Comparison of ENCODE assay signal across 12 cellular contexts in genomic region chr1:43007377-43008105, GRCh38. TPM values are rescaled to one million over a fixed set of nuclear protein-coding genes. Genes with fewer than 3 reads are reported as not detected.
DNase-seq lines count a peak whose midpoint lies in the region; ATAC-seq, FAIRE-seq and TF ChIP-seq lines count a peak whose summit lies in the region.
"Had no signal": no experiment of that assay in that cellular context is flagged by ENCODE, and none has a peak within 500 bp of the region (broad histone marks: within the 10 kb centered on the region; RNA-seq: fewer than 3 reads in every experiment).

No MANE protein-coding gene starts in this region.

- no peaks in the 10 kb centered on the region for H3K79me2 ChIP-seq in mammary epithelial cell (ENCODE audit: insufficient read depth, low read length)

- peak; percentile 45 for ATAC-seq in left colon

- FAIRE-seq in small intestine (lab: Jason Lieb, UNC) = no peak
- FAIRE-seq: endometrium had no signal

- dilution Hi-C loops in mammary epithelial cell (cut with HindIII; ENCODE audit: low sequenced_read_pairs) = no loop called here

- peak overlapping the region; percentile 78 for H2AFZ ChIP-seq in mammary epithelial cell (ENCODE audit: low read depth, low read length)

- H3K9me3 ChIP-seq in HUES6 (ENCODE audit: control insufficient read depth, insufficient read depth, low read depth, low read length) (no peaks in the 10 kb centered on the region), mammary epithelial cell (replicated peaks; ENCODE audit: insufficient read depth, low read length) (no peaks in the 10 kb centered on the region), small intestine (ENCODE audit: control insufficient read depth, low read depth) (no peaks in the 10 kb centered on the region)
- H3K9me3 ChIP-seq: SK-N-SH had no signal

- DNase-seq in mammary epithelial cell (no peak), left colon (no peak), small intestine (peak; percentile 46), SKM-1 (lab: John Stamatoyannopoulos, UW; ENCODE audit: unreplicated experiment) (no peak), NCI-H1436 (lab: John Stamatoyannopoulos, UW) (no peak), ACHN (no peak)
- DNase-seq: C1 segment of cervical spinal cord; SK-N-SH; stimulated activated CD4-positive, alpha-beta T cell treated with anti-CD3 and anti-CD28 coated beads, Interleukin-2, amount 100 ng/mL, for 24 hours had no signal

- H3K36me3 ChIP-seq in HUES6 (ENCODE audit: control insufficient read depth, insufficient read depth, low read length) = no peaks in the 10 kb centered on the region
- no peaks in the 10 kb centered on the region for H3K36me3 ChIP-seq in mammary epithelial cell (ENCODE audit: insufficient read depth, low read length)
- no peaks in the 10 kb centered on the region for H3K36me3 ChIP-seq in small intestine (ENCODE audit: control insufficient read depth in 2 of 2, insufficient read depth in 2 of 2, low read length in 2 of 2)

- H3K4me2 ChIP-seq in mammary epithelial cell (ENCODE audit: insufficient read depth, low read depth, low read length) = peak overlapping the region; percentile 41
- H3K4me2 ChIP-seq: SK-N-SH had no signal

- H3K9ac ChIP-seq in HUES6 (ENCODE audit: low read length) (peak overlapping the region; percentile 95), mammary epithelial cell (ENCODE audit: insufficient read depth, low read length) (no peak overlapping the region)
- H3K9ac ChIP-seq: SK-N-SH had no signal

- WGBS in mammary epithelial cell (ENCODE audit: low coverage, missing lambda C conversion rate) = 73% methylated on average over 15 of the region's 49 CpGs
- WGBS in small intestine, 3 donors = 18 to 36% (median 24%) methylated on average over 33 to 49 of the region's 49 CpGs

- intact Hi-C loops in mammary epithelial cell (cut with micrococcal nuclease) (no loop called here), left colon (cut with DNase I, micrococcal nuclease) (no loop called here)

- in situ Hi-C loops in mammary epithelial cell (cut with MboI; ENCODE audit: low sequenced_read_pairs in 2 of 2) = no loop called here
- in situ Hi-C loops in ACHN (cut with HindIII; ENCODE audit: low pct_ligation_motif_present, low pct_unique_long_range_greater_than_20kb, low sequenced_read_pairs) = no loop called here

- peak overlapping the region; percentile 40 for H3K4me3 ChIP-seq in HUES6 (ENCODE audit: low read depth, low read length)
- H3K4me3 ChIP-seq in mammary epithelial cell (replicated peaks in 1 of 3; ENCODE audit: insufficient read depth in 1 of 3, low read depth in 2 of 3, low read length in 3 of 3) = no peak overlapping the region
- no peak overlapping the region for H3K4me3 ChIP-seq in small intestine (ENCODE audit: low read depth in 1 of 2, low read length in 2 of 2)

- no TSS peak for BruUV-seq in mammary epithelial cell (replicated peaks; lab: Mats Ljungman, UMichigan)

- no peak for TF ChIP-seq CTCF in mammary epithelial cell (conservative IDR thresholded peaks at IDR 0.05 in 1 of 2, IDR thresholded peaks at IDR 0.05 in 1 of 2; ENCODE audit: extremely low read depth in 1 of 2, insufficient read depth in 1 of 2, low read depth in 1 of 2, low read length in 2 of 2)

- H3K27ac ChIP-seq in HUES6 (ENCODE audit: low read depth, low read length) (peak overlapping the region; percentile 97), mammary epithelial cell (ENCODE audit: insufficient read depth, low read depth, low read length) (no peak overlapping the region), small intestine (ENCODE audit: low read depth in 1 of 2, low read length in 1 of 2) (no peak overlapping the region)
- H3K27ac ChIP-seq: VCaP had no signal

- H4K20me1 ChIP-seq in mammary epithelial cell (ENCODE audit: insufficient read depth, low read length) = no peaks in the 10 kb centered on the region

- H3K27me3 ChIP-seq in HUES6 (ENCODE audit: control insufficient read depth, insufficient read depth, low read length) = no peaks in the 10 kb centered on the region
- no peaks in the 10 kb centered on the region for H3K27me3 ChIP-seq in mammary epithelial cell (ENCODE audit: insufficient read depth, low read length)
- peaks cover 0 to 5% of the 10 kb centered on the region in 2 donors for H3K27me3 ChIP-seq in small intestine (ENCODE audit: control insufficient read depth in 2 of 2, insufficient read depth in 2 of 2, low read length in 2 of 2)

- H3K4me1 ChIP-seq in HUES6 (ENCODE audit: control insufficient read depth, insufficient read depth, low read length) = peaks cover 52% of the 10 kb centered on the region
- peaks cover 14% of the 10 kb centered on the region for H3K4me1 ChIP-seq in mammary epithelial cell (ENCODE audit: insufficient read depth, low read length)
- H3K4me1 ChIP-seq in small intestine (ENCODE audit: control insufficient read depth in 2 of 2, insufficient read depth in 1 of 2, low read depth in 1 of 2, low read length in 1 of 2) = no peaks in the 10 kb centered on the region

- CTCF ChIA-PET in mammary epithelial cell (lab: Charles Lee; ENCODE audit: low non-redundant PET) = no interaction called here

RNA-seq across cellular contexts. Expression of gene SLC2A1, which starts 48.9 kb away (rescaled TPM):
- total RNA-seq in mammary epithelial cell (100 to 1,000 TPM; 471 to 738 TPM), left colon (10 to 100 TPM; 59.0 to 82.7 TPM)
- polyA plus RNA-seq in mammary epithelial cell (404 TPM), small intestine (10 to 100 TPM in 1 of 3 donors, 1 to 10 TPM in 2; 1.1 to 13.5 (median 3.2) TPM)
- polyA minus RNA-seq in mammary epithelial cell = 456 TPM

Comparison
In these comparisons a context has a peak if more than half of its experiments do, and no peak if none do; other contexts are left out.
1. RNA of gene SLC2A1, which starts 48.9 kb away (total RNA-seq): 471 to 738 TPM in mammary epithelial cell; 59.0 to 82.7 TPM in left colon; every median in the first group is over 4 times any median in the second.